8 cellular contexts compared by ENCODE assay signal in the genomic region with DNA sequence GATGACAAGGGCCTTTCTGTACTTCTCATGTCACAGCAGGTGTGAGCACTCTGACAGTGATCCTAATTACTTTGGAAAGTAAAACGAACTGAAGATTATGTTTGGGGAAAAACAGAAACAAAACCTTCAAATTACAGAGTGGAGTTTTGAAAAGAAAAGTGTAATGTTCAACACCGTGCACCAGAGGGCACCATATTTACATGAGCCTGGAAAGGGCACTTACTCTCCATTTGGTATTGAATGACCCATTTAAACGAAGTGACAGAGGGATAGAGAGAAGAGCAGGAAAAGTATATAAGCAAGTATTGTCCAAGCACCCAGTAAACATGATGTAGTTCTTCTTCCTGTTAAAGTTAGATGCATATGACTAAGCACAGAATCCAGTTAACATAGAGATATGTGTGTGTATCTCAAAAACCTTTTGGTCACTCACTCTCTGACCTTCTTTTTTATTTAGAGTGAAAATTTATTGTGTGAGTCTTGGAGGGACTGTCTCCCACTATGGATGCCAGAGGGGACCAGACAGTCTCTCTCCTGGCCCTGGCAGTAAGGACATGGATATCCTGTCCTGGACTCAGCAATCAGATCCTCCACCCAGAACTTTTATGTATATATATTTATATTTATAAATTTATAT. TPM values are rescaled to one million over a fixed set of nuclear protein-coding genes. Genes with fewer than 3 reads are reported as not detected.
DNase-seq lines count a peak whose midpoint lies in the region; ATAC-seq and TF ChIP-seq lines count a peak whose summit lies in the region.

No MANE protein-coding gene starts in this region.

- TF ChIP-seq POLR2A in stomach (IDR thresholded peaks at IDR 0.05): no peak

- no peak for TF ChIP-seq EP300 in stomach (IDR thresholded peaks at IDR 0.05)

- H3K4me3 ChIP-seq in ascending aorta (no peak overlapping the region), stomach (no peak overlapping the region)

- no peaks in the 10 kb centered on the region for H3K4me1 ChIP-seq in ascending aorta
- no peaks in the 10 kb centered on the region for H3K4me1 ChIP-seq in stomach

- WGBS in stomach, 5 donors: 0 to 3% (median 1%) methylated on average over 3 of the region's 3 CpGs

- intact Hi-C loops in ascending aorta (cut with DNase I): no loop called here
- intact Hi-C loops in stomach (cut with DNase I; ENCODE audit: low total_unique reads): no loop called here

- H3K36me3 ChIP-seq in ascending aorta: no peaks in the 10 kb centered on the region
- H3K36me3 ChIP-seq in stomach: no peaks in the 10 kb centered on the region

- H3K27ac ChIP-seq in ascending aorta (no peak overlapping the region), stomach (no peak overlapping the region)

- no peak for ATAC-seq in HG03439 (IDR thresholded peaks at IDR 0.05; ENCODE audit: unreplicated experiment)

- no peaks in the 10 kb centered on the region for H3K27me3 ChIP-seq in ascending aorta
- no peaks in the 10 kb centered on the region for H3K27me3 ChIP-seq in stomach

- DNase-seq in Ammon's horn (ENCODE audit: low spot score) (peak; percentile 25), HK-2 (ENCODE audit: unreplicated experiment) (peak; percentile 5), NCI-H748 treated with DMSO at 0.1 percent for 48 hours (lab: John Stamatoyannopoulos, UW) (peak; percentile 46), ascending aorta (ENCODE audit: low spot score in 2 of 2) (no peak), inferior parietal cortex (ENCODE audit: extremely low spot score) (peak; percentile 44), stomach (no peak)

- TF ChIP-seq CTCF in GM12873 (IDR thresholded peaks at IDR 0.05; ENCODE audit: insufficient read depth, low read depth, low read length, missing control alignments) (peak; percentile 74), ascending aorta (IDR thresholded peaks at IDR 0.05) (peak in 2 of 3 experiments; percentile 38 to 45), stomach (IDR thresholded peaks at IDR 0.05) (peak in 4 of 7 experiments; percentile 40 to 54 (median 50))

- H3K9me3 ChIP-seq in ascending aorta (no peaks in the 10 kb centered on the region), stomach (no peaks in the 10 kb centered on the region)

RNA-seq across cellular contexts. Expression of gene RGSL1, which starts 3.8 kb away (rescaled TPM):
- total RNA-seq in ascending aorta (not detected), stomach (not detected)
- polyA plus RNA-seq in stomach: not detected

RNA-seq across cellular contexts. Expression of gene TEDDM1, which starts 45.7 kb away (rescaled TPM):
- total RNA-seq in ascending aorta (not detected), stomach (not detected)
- polyA plus RNA-seq in stomach: not detected

RNA-seq across cellular contexts. Expression of gene GLUL, which starts 54.6 kb away (rescaled TPM):
- total RNA-seq in ascending aorta: 1,017 TPM
- total RNA-seq in stomach: 1,000 to 10,000 TPM in 4 of 5 donors, 100 to 1,000 TPM in 1; 102 to 1,958 (median 1,662) TPM
- 1,000 to 10,000 TPM in 2 of 3 donors, 100 to 1,000 TPM in 1; 763 to 1,536 (median 1,525) TPM for polyA plus RNA-seq in stomach

Comparison
In these comparisons a context has a peak if more than half of its experiments do, and no peak if none do; other contexts are left out.
1. DNase-seq: peak in Ammon's horn (single experiment), HK-2 (single experiment), NCI-H748 treated with DMSO at 0.1 percent for 48 hours (single experiment) and inferior parietal cortex (single experiment); none in ascending aorta (0 of 2) and stomach (single experiment).
2. Peak in every context shown above with its lines, with median percentiles within 50 percentile points of each other: CTCF ChIP-seq.